In genomic region chr10:9302142-9302746, GRCh38 we compare ENCODE assay signal across 8 cellular contexts.
A peak's percentile ranks its signal among the peaks of the same experiment; 100 is the strongest.
DNase-seq lines count a peak whose midpoint lies in the region; TF ChIP-seq lines count a peak whose summit lies in the region.

No MANE protein-coding gene starts in this region.

- H3K79me1 ChIP-seq in mesendoderm (ENCODE audit: low read length) = no peaks in the 10 kb centered on the region

- H3K27me3 ChIP-seq in mesendoderm (ENCODE audit: insufficient read depth, low read length, poor library complexity) = no peaks in the 10 kb centered on the region

- peak; percentile 24 for DNase-seq in NCI-H2196 (lab: John Stamatoyannopoulos, UW; ENCODE audit: unreplicated experiment)
- DNase-seq in NCI-H2196 treated with DMSO at 0.1 percent for 48 hours (lab: John Stamatoyannopoulos, UW; ENCODE audit: unreplicated experiment) = no peak
- peak; percentile 47 for DNase-seq in HCEC 1CT
- peak; percentile 14 for DNase-seq in NOMO-1 treated with dmso at 0.1 percent for 144 hours (lab: John Stamatoyannopoulos, UW; ENCODE audit: unreplicated experiment)
- DNase-seq in chondrocyte (ENCODE audit: low spot score) = no peak
- DNase-seq in mesendoderm = peak; percentile 62
- no peak for DNase-seq in T-helper 9 cell
- no peak for DNase-seq in cortex of kidney (lab: John Stamatoyannopoulos, UW)

- no peaks in the 10 kb centered on the region for H3K36me3 Mint-ChIP-seq in chondrocyte (ENCODE audit: low read depth)

- H3K4me3 Mint-ChIP-seq in chondrocyte (ENCODE audit: unreplicated experiment) = no peak overlapping the region

- no peak overlapping the region for H3K18ac ChIP-seq in mesendoderm (ENCODE audit: low read length)

- no peak overlapping the region for H4K5ac ChIP-seq in mesendoderm (ENCODE audit: low read length)

- peaks cover 8% of the 10 kb centered on the region for H3K27me3 Mint-ChIP-seq in chondrocyte (ENCODE audit: low read depth)

- no peak overlapping the region for H3K27ac ChIP-seq in mesendoderm (ENCODE audit: low read depth, low read length)

- no peaks in the 10 kb centered on the region for H3K4me1 ChIP-seq in mesendoderm (ENCODE audit: control insufficient read depth, low read depth, low read length)

- H2AK5ac ChIP-seq in mesendoderm (ENCODE audit: low read length) = no peak overlapping the region

- no peak overlapping the region for H3K4ac ChIP-seq in mesendoderm (ENCODE audit: low read depth, low read length)

- H3K79me2 ChIP-seq in mesendoderm (ENCODE audit: control insufficient read depth, insufficient read depth, low read length) = no peaks in the 10 kb centered on the region

- H3K9ac ChIP-seq in mesendoderm (ENCODE audit: low read length) = no peak overlapping the region

- no peaks in the 10 kb centered on the region for H3K9me3 Mint-ChIP-seq in chondrocyte (ENCODE audit: low read depth)

- no peak overlapping the region for H3K56ac ChIP-seq in mesendoderm (ENCODE audit: low read length)

- H3K4me1 Mint-ChIP-seq in chondrocyte (ENCODE audit: low read depth) = no peaks in the 10 kb centered on the region

- H3K27ac Mint-ChIP-seq in chondrocyte (ENCODE audit: unreplicated experiment) = no peak overlapping the region

- WGBS in mesendoderm (ENCODE audit: extremely low coverage, insufficient coverage, low lambda C conversion rate) = no CpG with 5 or more reads among the region's 3 CpGs

- H3K23ac ChIP-seq in mesendoderm (ENCODE audit: low read length) = no peak overlapping the region

- no peak overlapping the region for H2BK120ac ChIP-seq in mesendoderm (ENCODE audit: low read depth, low read length)

- H3K36me3 ChIP-seq in mesendoderm (ENCODE audit: control insufficient read depth, insufficient read depth, low read length) = no peaks in the 10 kb centered on the region

- H2BK5ac ChIP-seq in mesendoderm (ENCODE audit: low read length) = no peak overlapping the region

- no peak overlapping the region for H2BK15ac ChIP-seq in mesendoderm (replicated peaks; ENCODE audit: low read depth)

- H4K8ac ChIP-seq in mesendoderm (ENCODE audit: low read depth, low read length) = no peak overlapping the region

- no peak overlapping the region for H3K4me3 ChIP-seq in mesendoderm (ENCODE audit: low read length)

- TF ChIP-seq CTCF in chondrocyte (IDR thresholded peaks at IDR 0.05) = peak; percentile 83

- no peak overlapping the region for H3K4me2 ChIP-seq in mesendoderm (ENCODE audit: low read length)

Comparison
In these comparisons a context has a peak if more than half of its experiments do, and no peak if none do; other contexts are left out.
1. DNase-seq: peak in NCI-H2196 (single experiment), HCEC 1CT (single experiment), NOMO-1 treated with dmso at 0.1 percent for 144 hours (single experiment) and mesendoderm (single experiment); none in NCI-H2196 treated with DMSO at 0.1 percent for 48 hours (single experiment), chondrocyte (single experiment), T-helper 9 cell (single experiment) and cortex of kidney (single experiment).